13 cellular contexts compared by ENCODE assay signal in the genomic region with DNA sequence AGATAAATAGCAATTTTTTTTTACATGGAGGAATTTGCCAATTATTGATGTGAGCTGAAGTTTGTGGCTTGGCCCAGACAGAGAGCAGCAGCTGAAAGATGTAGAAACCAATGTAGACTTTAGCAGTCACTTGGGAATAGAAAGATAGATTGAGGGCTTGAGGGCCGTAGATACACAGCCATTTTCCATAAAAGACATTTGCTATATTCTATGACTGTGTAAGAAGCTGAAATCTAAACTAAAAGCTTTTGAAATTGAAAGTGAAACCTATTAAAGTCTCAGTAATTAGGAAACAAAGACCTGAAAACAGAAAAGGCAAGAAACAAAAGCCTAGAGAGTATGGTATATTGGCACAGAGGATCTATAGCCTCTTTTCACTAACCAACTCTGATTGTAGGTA.
A peak's percentile ranks its signal among the peaks of the same experiment; 100 is the strongest.
DNase-seq lines count a peak whose midpoint lies in the region; ATAC-seq and TF ChIP-seq lines count a peak whose summit lies in the region.
"Had no signal": no experiment of that assay in that cellular context is flagged by ENCODE, and none has a peak within 500 bp of the region (broad histone marks: within the 10 kb centered on the region; RNA-seq: fewer than 3 reads in every experiment).

No MANE protein-coding gene starts in this region.

- no peak overlapping the region for H3K27ac Mint-ChIP-seq in naive thymus-derived CD8-positive, alpha-beta T cell
- H3K27ac Mint-ChIP-seq: activated CD4-positive, alpha-beta T cell treated with anti-CD3 and anti-CD28 coated beads, Interleukin-2, amount 10 ng/mL, durations not matched to agents 7 days and 5 days; stimulated activated naive B cell treated with anti-CD40 and anti-IgM and Interleukin-4, amounts not matched to agents 10 μg/mL and 1 μg/mL and 100 μg/mL, for 72 hours had no signal

- TF ChIP-seq CTCF in fibroblast of lung (conservative IDR thresholded peaks at IDR 0.05 in 1 of 2, IDR thresholded peaks at IDR 0.05 in 1 of 2; ENCODE audit: low read depth in 1 of 2, low read length in 2 of 2) = no peak

- no peaks in the 10 kb centered on the region for H3K9me3 ChIP-seq in fibroblast of lung (ENCODE audit: control insufficient read depth, insufficient read depth, low read depth, low read length)

- H3K27ac ChIP-seq in fibroblast of lung (ENCODE audit: insufficient read depth, low read length) = no peak overlapping the region

- ATAC-seq in GM18511 (IDR thresholded peaks at IDR 0.05; ENCODE audit: unreplicated experiment) (peak; percentile 85), GM21529 (IDR thresholded peaks at IDR 0.05; ENCODE audit: unreplicated experiment) (peak; percentile 87), HG03159 (IDR thresholded peaks at IDR 0.05; ENCODE audit: unreplicated experiment) (peak; percentile 92)
- ATAC-seq in naive thymus-derived CD8-positive, alpha-beta T cell = no peak
- ATAC-seq: stimulated activated naive B cell treated with anti-CD40 and anti-IgM and Interleukin-4, amounts not matched to agents 10 μg/mL and 1 μg/mL and 100 μg/mL, for 72 hours had no signal

- H3K9ac ChIP-seq in fibroblast of lung (ENCODE audit: insufficient read depth, low read length) = no peak overlapping the region

- H3K4me3 ChIP-seq in fibroblast of lung (replicated peaks in 1 of 4; ENCODE audit: control extremely low read depth in 1 of 4, insufficient read depth in 1 of 4, low read depth in 3 of 4, low read length in 4 of 4) = peak overlapping the region in 3 of 4 experiments; percentile 9 to 25 (median 17)
- H3K4me3 ChIP-seq: lung had no signal

- POLR2A ChIA-PET in naive thymus-derived CD8-positive, alpha-beta T cell (lab: Charles Lee) = no interaction called here

- no peaks in the 10 kb centered on the region for H3K4me1 ChIP-seq in fibroblast of lung (ENCODE audit: control insufficient read depth, extremely low read depth, insufficient read depth, low read length)

- H3K79me2 ChIP-seq in fibroblast of lung (ENCODE audit: control insufficient read depth, insufficient read depth, low read length) = no peaks in the 10 kb centered on the region

- H2AFZ ChIP-seq in fibroblast of lung (ENCODE audit: low read length) = peak overlapping the region; percentile 81

- H3K4me3 Mint-ChIP-seq in naive thymus-derived CD8-positive, alpha-beta T cell = no peak overlapping the region
- H3K4me3 Mint-ChIP-seq: activated CD4-positive, alpha-beta T cell treated with anti-CD3 and anti-CD28 coated beads, Interleukin-2, amount 10 ng/mL, durations not matched to agents 7 days and 5 days; stimulated activated naive B cell treated with anti-CD40 and anti-IgM and Interleukin-4, amounts not matched to agents 10 μg/mL and 1 μg/mL and 100 μg/mL, for 72 hours had no signal

- DNase-seq in fibroblast of lung (ENCODE audit: low read depth in 2 of 2) = peak; percentile 36 to 73
- DNase-seq in DMS79 treated with DMSO at 0.1 percent for 48 hours (lab: John Stamatoyannopoulos, UW) = no peak
- DNase-seq in naive thymus-derived CD8-positive, alpha-beta T cell = no peak
- DNase-seq in NCI-H748 (lab: John Stamatoyannopoulos, UW; ENCODE audit: unreplicated experiment) = no peak
- DNase-seq in stimulated activated naive CD4-positive, alpha-beta T cell (lab: John Stamatoyannopoulos, UW) = no peak
- DNase-seq: activated CD4-positive, alpha-beta T cell treated with anti-CD3 and anti-CD28 coated beads, Interleukin-2, amount 10 ng/mL, durations not matched to agents 7 days and 5 days; amniotic stem cell; NCI-H187; stimulated activated naive B cell treated with anti-CD40 and anti-IgM and Interleukin-4, amounts not matched to agents 10 μg/mL and 1 μg/mL and 100 μg/mL, for 72 hours had no signal

- H3K27me3 ChIP-seq in fibroblast of lung (ENCODE audit: control insufficient read depth, insufficient read depth, low read length) = no peaks in the 10 kb centered on the region

- peaks cover 2 to 19% (median 8%) of the 10 kb centered on the region in 9 donors for H3K9me3 Mint-ChIP-seq in naive thymus-derived CD8-positive, alpha-beta T cell

- no peaks in the 10 kb centered on the region for H3K36me3 Mint-ChIP-seq in naive thymus-derived CD8-positive, alpha-beta T cell
- H3K36me3 Mint-ChIP-seq: stimulated activated naive B cell treated with anti-CD40 and anti-IgM and Interleukin-4, amounts not matched to agents 10 μg/mL and 1 μg/mL and 100 μg/mL, for 72 hours had no signal

- peaks cover 0 to 1% (median 0%) of the 10 kb centered on the region in 5 donors for H3K27me3 Mint-ChIP-seq in naive thymus-derived CD8-positive, alpha-beta T cell
- H3K27me3 Mint-ChIP-seq: activated CD4-positive, alpha-beta T cell treated with anti-CD3 and anti-CD28 coated beads, Interleukin-2, amount 10 ng/mL, durations not matched to agents 7 days and 5 days; stimulated activated naive B cell treated with anti-CD40 and anti-IgM and Interleukin-4, amounts not matched to agents 10 μg/mL and 1 μg/mL and 100 μg/mL, for 72 hours had no signal

- H3K4me1 Mint-ChIP-seq in naive thymus-derived CD8-positive, alpha-beta T cell = no peaks in the 10 kb centered on the region
- H3K4me1 Mint-ChIP-seq: stimulated activated naive B cell treated with anti-CD40 and anti-IgM and Interleukin-4, amounts not matched to agents 10 μg/mL and 1 μg/mL and 100 μg/mL, for 72 hours had no signal

- no peaks in the 10 kb centered on the region for H4K20me1 ChIP-seq in fibroblast of lung (ENCODE audit: control insufficient read depth, extremely low read depth, insufficient read depth, low read length)

- peak overlapping the region; percentile 64 for H3K4me2 ChIP-seq in fibroblast of lung (ENCODE audit: extremely low read depth, insufficient read depth, low read length)

- no peaks in the 10 kb centered on the region for H3K36me3 ChIP-seq in fibroblast of lung (ENCODE audit: control insufficient read depth, insufficient read depth, low read length)

Comparison
In these comparisons a context has a peak if more than half of its experiments do, and no peak if none do; other contexts are left out.
1. ATAC-seq: peak in GM18511 (single experiment), GM21529 (single experiment) and HG03159 (single experiment); none in naive thymus-derived CD8-positive, alpha-beta T cell (0 of 2).
2. DNase-seq: peak in fibroblast of lung (2 of 2); none in DMS79 treated with DMSO at 0.1 percent for 48 hours (single experiment), naive thymus-derived CD8-positive, alpha-beta T cell (0 of 10), NCI-H748 (single experiment) and stimulated activated naive CD4-positive, alpha-beta T cell (0 of 6).